In the genomic region with DNA sequence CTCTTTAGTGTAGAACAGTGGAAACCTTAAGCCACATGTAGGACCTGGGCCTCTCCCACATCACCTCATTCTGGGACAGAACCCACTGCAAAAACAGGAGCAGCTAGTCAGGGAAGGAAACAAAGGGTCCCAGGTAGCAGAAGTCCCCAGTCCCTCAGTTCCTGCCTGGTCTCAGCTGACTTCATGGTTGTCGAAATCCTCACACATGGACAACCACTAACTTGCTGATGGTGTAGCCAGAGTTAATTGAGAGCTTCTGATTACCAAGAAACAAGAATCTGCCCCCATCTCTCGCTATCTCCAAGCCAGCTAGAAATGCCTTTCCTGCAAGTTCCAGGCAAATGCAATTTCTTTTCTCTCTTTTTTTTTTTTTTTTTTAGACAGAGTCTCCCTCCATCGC, we compare ENCODE assay signal across 24 cellular contexts. TPM values are rescaled to one million over a fixed set of nuclear protein-coding genes. Genes with fewer than 3 reads are reported as not detected.
DNase-seq lines count a peak whose midpoint lies in the region; ATAC-seq, FAIRE-seq and TF ChIP-seq lines count a peak whose summit lies in the region.
"Had no signal": no experiment of that assay in that cellular context is flagged by ENCODE, and none has a peak within 500 bp of the region (broad histone marks: within the 10 kb centered on the region; RNA-seq: fewer than 3 reads in every experiment).

No MANE protein-coding gene starts in this region.

- TF ChIP-seq CTCF in NB4 (IDR thresholded peaks at IDR 0.05; ENCODE audit: low read depth, low read length) (no peak), WTC11 (IDR thresholded peaks at IDR 0.05) (no peak)

- H3K9ac ChIP-seq in BLaER1: no peak overlapping the region

- H3K9me3 Mint-ChIP-seq in immature natural killer cell: no peaks in the 10 kb centered on the region
- peaks cover 9% of the 10 kb centered on the region for H3K9me3 Mint-ChIP-seq in WTC11
- H3K9me3 Mint-ChIP-seq: CD8-positive, alpha-beta T cell had no signal

- H3K4me2 ChIP-seq in BLaER1: peak overlapping the region; percentile 97
- H3K4me2 ChIP-seq: A549, GM23338 had no signal

- no peak overlapping the region for H3K27ac Mint-ChIP-seq in immature natural killer cell
- H3K27ac Mint-ChIP-seq in T-helper 17 cell: no peak overlapping the region
- no peak overlapping the region for H3K27ac Mint-ChIP-seq in WTC11
- H3K27ac Mint-ChIP-seq: CD8-positive, alpha-beta T cell; GM23338; HFFc6; IgD-negative memory B cell had no signal

- no peaks in the 10 kb centered on the region for H3K36me3 ChIP-seq in BLaER1

- no peak for ATAC-seq in T-helper 17 cell
- ATAC-seq in WTC11: no peak
- ATAC-seq: A549; CD8-positive, alpha-beta T cell; GM23338; HepG2 had no signal

- TF ChIP-seq POLR2A in NB4 (IDR thresholded peaks at IDR 0.05; ENCODE audit: extremely low read depth, insufficient read length): no peak

- POLR2A ChIA-PET in WTC11 (lab: Charles Lee): interaction anchor here (0.6 kb wide), 1 partner anchor 762 kb away, joined by 8 read pairs; no protein-coding TSS in a partner anchor

- H3K4me1 ChIP-seq in BLaER1: peaks cover 99% of the 10 kb centered on the region

- peak; percentile 9 for FAIRE-seq in HTR-8/SVneo (lab: Jason Lieb, UNC)
- FAIRE-seq: A549, GM12891, GM18507, H54, HepG2 had no signal

- H3K27ac ChIP-seq in BLaER1: peak overlapping the region; percentile 57
- H3K27ac ChIP-seq: 22Rv1, A549 had no signal

- H3K9me3 ChIP-seq in BLaER1: no peaks in the 10 kb centered on the region
- H3K9me3 ChIP-seq in T-helper 17 cell (ENCODE audit: control insufficient read depth, low read length, poor library complexity, severe bottlenecking): no peaks in the 10 kb centered on the region
- H3K9me3 ChIP-seq: A549 had no signal

- H3K27me3 Mint-ChIP-seq in immature natural killer cell (ENCODE audit: low read depth in 3 of 3): peaks cover 2 to 9% (median 8%) of the 10 kb centered on the region in 3 donors
- H3K27me3 Mint-ChIP-seq in T-helper 17 cell: peaks cover 26% of the 10 kb centered on the region
- peaks cover 54% of the 10 kb centered on the region for H3K27me3 Mint-ChIP-seq in WTC11 (ENCODE audit: low read depth)

- peaks cover 14% of the 10 kb centered on the region; the same call in 1 of the 2 replicates for H4K20me1 ChIP-seq in BLaER1

- H3K27me3 ChIP-seq in BLaER1: peaks cover 23% of the 10 kb centered on the region

- H3K4me3 ChIP-seq in BLaER1: no peak overlapping the region
- H3K4me3 ChIP-seq in NB4 (ENCODE audit: low read depth, low read length): no peak overlapping the region
- H3K4me3 ChIP-seq: A549, GM23338 had no signal

- H3K4me3 Mint-ChIP-seq in immature natural killer cell (peak overlapping the region in 3 of 5 donors; percentile 36 to 53 (median 45)), T-helper 17 cell (no peak overlapping the region), WTC11 (no peak overlapping the region)
- H3K4me3 Mint-ChIP-seq: CD8-positive, alpha-beta T cell; GM23338; HFFc6 had no signal

- CTCF ChIA-PET in WTC11 (lab: Charles Lee): interaction anchor here (0.5 to 3.4 kb wide), 6 partner anchors 18 to 186 kb away, joined by 3 to 11 read pairs (median 4); a partner anchor contains a TSS

- no peak for DNase-seq in HTR-8/SVneo (ENCODE audit: insufficient read length, low spot score)
- peak; percentile 58 for DNase-seq in NB4 (ENCODE audit: low read depth)
- DNase-seq in immature natural killer cell: no peak
- DNase-seq in inferior parietal cortex (ENCODE audit: extremely low spot score): no peak
- DNase-seq in RPMI8226: no peak
- no peak for DNase-seq in T-helper 17 cell
- DNase-seq in WTC11 (ENCODE audit: low spot score): no peak
- DNase-seq: Calu3; CD8-positive, alpha-beta T cell; DMS79 treated with DMSO at 0.1 percent for 48 hours; EL; HCEC 1CT; HFFc6 had no signal

- H3K4me1 Mint-ChIP-seq in immature natural killer cell (peaks cover 31 to 39% of the 10 kb centered on the region in 2 donors), T-helper 17 cell (peaks cover 21% of the 10 kb centered on the region), WTC11 (peaks cover 36% of the 10 kb centered on the region)

- H3K36me3 Mint-ChIP-seq in immature natural killer cell: no peaks in the 10 kb centered on the region
- peaks cover 5% of the 10 kb centered on the region for H3K36me3 Mint-ChIP-seq in T-helper 17 cell (ENCODE audit: low read depth)
- H3K36me3 Mint-ChIP-seq in WTC11: peaks cover 6% of the 10 kb centered on the region
- H3K36me3 Mint-ChIP-seq: IgD-negative memory B cell had no signal

TF ChIP-seq in WTC11, 78 proteins besides CTCF, POLR2A, EP300 and RAD21 (continues in another document):
- no peak for TF ChIP-seq NR1H2 (CRISPR knock-in tag; IDR thresholded peaks at IDR 0.05)
- TF ChIP-seq, protein P1, sequence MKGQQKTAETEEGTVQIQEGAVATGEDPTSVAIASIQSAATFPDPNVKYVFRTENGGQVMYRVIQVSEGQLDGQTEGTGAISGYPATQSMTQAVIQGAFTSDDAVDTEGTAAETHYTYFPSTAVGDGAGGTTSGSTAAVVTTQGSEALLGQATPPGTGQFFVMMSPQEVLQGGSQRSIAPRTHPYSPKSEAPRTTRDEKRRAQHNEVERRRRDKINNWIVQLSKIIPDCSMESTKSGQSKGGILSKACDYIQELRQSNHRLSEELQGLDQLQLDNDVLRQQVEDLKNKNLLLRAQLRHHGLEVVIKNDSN (CRISPR knock-in tag; IDR thresholded peaks at IDR 0.05): no peak
- TF ChIP-seq, protein P2, sequence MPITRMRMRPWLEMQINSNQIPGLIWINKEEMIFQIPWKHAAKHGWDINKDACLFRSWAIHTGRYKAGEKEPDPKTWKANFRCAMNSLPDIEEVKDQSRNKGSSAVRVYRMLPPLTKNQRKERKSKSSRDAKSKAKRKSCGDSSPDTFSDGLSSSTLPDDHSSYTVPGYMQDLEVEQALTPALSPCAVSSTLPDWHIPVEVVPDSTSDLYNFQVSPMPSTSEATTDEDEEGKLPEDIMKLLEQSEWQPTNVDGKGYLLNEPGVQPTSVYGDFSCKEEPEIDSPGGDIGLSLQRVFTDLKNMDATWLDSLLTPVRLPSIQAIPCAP (CRISPR knock-in tag; IDR thresholded peaks at IDR 0.05): no peak
- no peak for TF ChIP-seq CREB1 (CRISPR knock-in tag; IDR thresholded peaks at IDR 0.05)
- TF ChIP-seq, protein P3, sequence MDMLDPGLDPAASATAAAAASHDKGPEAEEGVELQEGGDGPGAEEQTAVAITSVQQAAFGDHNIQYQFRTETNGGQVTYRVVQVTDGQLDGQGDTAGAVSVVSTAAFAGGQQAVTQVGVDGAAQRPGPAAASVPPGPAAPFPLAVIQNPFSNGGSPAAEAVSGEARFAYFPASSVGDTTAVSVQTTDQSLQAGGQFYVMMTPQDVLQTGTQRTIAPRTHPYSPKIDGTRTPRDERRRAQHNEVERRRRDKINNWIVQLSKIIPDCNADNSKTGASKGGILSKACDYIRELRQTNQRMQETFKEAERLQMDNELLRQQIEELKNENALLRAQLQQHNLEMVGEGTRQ (CRISPR knock-in tag; IDR thresholded peaks at IDR 0.05): no peak
- no peak for TF ChIP-seq ZNF121 (CRISPR knock-in tag; IDR thresholded peaks at IDR 0.05)
- TF ChIP-seq ZNF219 (CRISPR knock-in tag; IDR thresholded peaks at IDR 0.05; ENCODE audit: borderline replicate concordance): no peak
- TF ChIP-seq ZNF416 (CRISPR knock-in tag; IDR thresholded peaks at IDR 0.05): no peak
- no peak for TF ChIP-seq EMX1 (CRISPR knock-in tag; IDR thresholded peaks at IDR 0.05)
- TF ChIP-seq, protein P4, sequence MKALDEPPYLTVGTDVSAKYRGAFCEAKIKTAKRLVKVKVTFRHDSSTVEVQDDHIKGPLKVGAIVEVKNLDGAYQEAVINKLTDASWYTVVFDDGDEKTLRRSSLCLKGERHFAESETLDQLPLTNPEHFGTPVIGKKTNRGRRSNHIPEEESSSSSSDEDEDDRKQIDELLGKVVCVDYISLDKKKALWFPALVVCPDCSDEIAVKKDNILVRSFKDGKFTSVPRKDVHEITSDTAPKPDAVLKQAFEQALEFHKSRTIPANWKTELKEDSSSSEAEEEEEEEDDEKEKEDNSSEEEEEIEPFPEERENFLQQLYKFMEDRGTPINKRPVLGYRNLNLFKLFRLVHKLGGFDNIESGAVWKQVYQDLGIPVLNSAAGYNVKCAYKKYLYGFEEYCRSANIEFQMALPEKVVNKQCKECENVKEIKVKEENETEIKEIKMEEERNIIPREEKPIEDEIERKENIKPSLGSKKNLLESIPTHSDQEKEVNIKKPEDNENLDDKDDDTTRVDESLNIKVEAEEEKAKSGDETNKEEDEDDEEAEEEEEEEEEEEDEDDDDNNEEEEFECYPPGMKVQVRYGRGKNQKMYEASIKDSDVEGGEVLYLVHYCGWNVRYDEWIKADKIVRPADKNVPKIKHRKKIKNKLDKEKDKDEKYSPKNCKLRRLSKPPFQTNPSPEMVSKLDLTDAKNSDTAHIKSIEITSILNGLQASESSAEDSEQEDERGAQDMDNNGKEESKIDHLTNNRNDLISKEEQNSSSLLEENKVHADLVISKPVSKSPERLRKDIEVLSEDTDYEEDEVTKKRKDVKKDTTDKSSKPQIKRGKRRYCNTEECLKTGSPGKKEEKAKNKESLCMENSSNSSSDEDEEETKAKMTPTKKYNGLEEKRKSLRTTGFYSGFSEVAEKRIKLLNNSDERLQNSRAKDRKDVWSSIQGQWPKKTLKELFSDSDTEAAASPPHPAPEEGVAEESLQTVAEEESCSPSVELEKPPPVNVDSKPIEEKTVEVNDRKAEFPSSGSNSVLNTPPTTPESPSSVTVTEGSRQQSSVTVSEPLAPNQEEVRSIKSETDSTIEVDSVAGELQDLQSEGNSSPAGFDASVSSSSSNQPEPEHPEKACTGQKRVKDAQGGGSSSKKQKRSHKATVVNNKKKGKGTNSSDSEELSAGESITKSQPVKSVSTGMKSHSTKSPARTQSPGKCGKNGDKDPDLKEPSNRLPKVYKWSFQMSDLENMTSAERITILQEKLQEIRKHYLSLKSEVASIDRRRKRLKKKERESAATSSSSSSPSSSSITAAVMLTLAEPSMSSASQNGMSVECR (CRISPR knock-in tag; IDR thresholded peaks at IDR 0.05; ENCODE audit: borderline replicate concordance): no peak

RNA-seq across cellular contexts. Expression of a gene that starts 3.6 kb away (rescaled TPM):
- polyA plus RNA-seq in immature natural killer cell: not detected
- total RNA-seq in T-helper 17 cell (not detected), WTC11 (2021) (not detected in 3 replicates)
- total RNA-seq: Calu3; CD8-positive, alpha-beta T cell; G401; GM23338; HepG2; HFFc6 had no signal
- polyA plus RNA-seq: A549, BJ, GM23338, HepG2, IgD-negative memory B cell had no signal

RNA-seq across cellular contexts. Expression of a gene that starts 18.1 kb away (rescaled TPM):
- polyA plus RNA-seq in immature natural killer cell: 1 to 10 TPM; 2.8 to 9.7 (median 6.8) TPM
- total RNA-seq in T-helper 17 cell: 10 to 100 TPM in 1 of 2 donors, 1 to 10 TPM in 1; 7.5 to 11.7 TPM
- total RNA-seq in WTC11 (2021): 4.1 to 5.4 TPM (median 4.1 TPM) in 3 replicates
- total RNA-seq: HepG2 had no signal
- polyA plus RNA-seq: HepG2, IgD-negative memory B cell had no signal

RNA-seq across cellular contexts. Expression of a gene that starts 28.0 kb away (rescaled TPM):
- polyA plus RNA-seq in immature natural killer cell: 1 to 10 TPM in 1 of 3 donors, under 1 TPM in 1, not detected in 1; 0.48 to 5.0 TPM
- total RNA-seq in T-helper 17 cell (10 to 100 TPM; 21.4 to 21.9 TPM), WTC11 (2021) (11.2 to 17.0 TPM (median 11.9 TPM) in 3 replicates)

RNA-seq across cellular contexts. Expression of a gene that starts 30.6 kb away (rescaled TPM):
- polyA plus RNA-seq in immature natural killer cell: 1,000 to 10,000 TPM; 1,129 to 1,798 (median 1,451) TPM
- total RNA-seq in T-helper 17 cell (1,000 to 10,000 TPM; 3,035 to 3,199 TPM), WTC11 (2021) (1,970 to 2,019 TPM (median 2,012 TPM) in 3 replicates)

RNA-seq across cellular contexts. Expression of a gene that starts 56.2 kb away (rescaled TPM):
- polyA plus RNA-seq in immature natural killer cell: not detected
- total RNA-seq in T-helper 17 cell: not detected
- total RNA-seq in WTC11 (2021): 3.9 to 4.2 TPM (median 4.0 TPM) in 3 replicates
- total RNA-seq: Calu3, HepG2, HFFc6 had no signal
- polyA plus RNA-seq: BJ, HepG2, IgD-negative memory B cell had no signal

Comparison
In these comparisons a context has a peak if more than half of its experiments do, and no peak if none do; other contexts are left out.
1. H3K4me3 Mint-ChIP-seq: peak in immature natural killer cell (3 of 5); none in T-helper 17 cell (single experiment) and WTC11 (single experiment).